8 cellular contexts compared by ENCODE assay signal in the genomic region with DNA sequence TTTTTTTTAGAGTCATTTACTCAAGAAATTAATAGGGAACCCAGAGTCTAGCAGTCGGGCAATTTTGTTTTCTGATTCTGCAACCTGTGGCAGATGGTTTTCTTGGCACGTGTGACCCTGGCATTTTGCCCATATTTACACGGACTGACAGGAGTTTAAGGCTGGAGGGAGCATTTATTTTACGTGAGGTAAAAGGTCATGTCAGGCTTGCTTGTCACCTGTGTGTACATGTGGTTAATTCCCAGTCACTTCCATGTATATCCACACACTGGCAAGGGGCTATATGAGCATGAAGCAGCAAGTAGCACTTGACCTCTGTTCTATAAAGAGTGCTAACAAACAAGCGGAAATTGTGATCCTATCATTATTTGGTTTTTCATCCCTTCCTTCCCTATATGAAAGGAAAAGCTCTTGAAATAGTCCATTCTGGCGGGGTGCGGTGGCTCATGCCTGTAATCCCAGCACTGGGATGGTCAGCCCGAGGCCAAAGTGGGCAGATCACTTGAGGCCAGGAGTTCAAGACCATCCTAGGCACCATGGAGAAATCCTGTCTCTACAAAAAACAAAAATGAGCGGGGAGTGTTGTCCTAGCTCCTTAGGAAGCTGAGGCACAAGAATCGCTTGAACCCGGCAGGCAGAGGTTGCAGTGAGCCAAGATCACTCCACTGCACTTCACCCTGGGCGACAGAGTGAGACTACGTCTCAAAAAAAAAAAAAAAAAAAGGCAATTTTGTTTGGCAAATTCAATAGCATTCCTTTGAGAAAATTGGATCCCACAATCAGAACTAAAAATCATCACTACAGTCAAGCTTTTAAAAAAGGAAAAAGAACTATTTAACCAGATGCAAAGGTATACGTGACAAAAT. TPM values are rescaled to one million over a fixed set of nuclear protein-coding genes. Genes with fewer than 3 reads are reported as not detected.
DNase-seq lines count a peak whose midpoint lies in the region; ATAC-seq and TF ChIP-seq lines count a peak whose summit lies in the region.

No MANE protein-coding gene starts in this region.

- peak overlapping the region; percentile 95 for H3K4me3 Mint-ChIP-seq in activated T-cell treated with anti-CD3 and anti-CD28 coated beads, Interleukin-2, amount 50 U/mL, for 4 hours
- peak overlapping the region; percentile 98 for H3K4me3 Mint-ChIP-seq in nephron progenitor cell

- H3K27ac Mint-ChIP-seq in nephron progenitor cell, result no peak overlapping the region

- TF ChIP-seq CTCF in nephron progenitor cell (IDR thresholded peaks at IDR 0.05) (no peak), GM20000 (IDR thresholded peaks at IDR 0.05; ENCODE audit: extremely low read depth, missing control alignments) (no peak)

- H3K9me3 Mint-ChIP-seq in activated T-cell treated with anti-CD3 and anti-CD28 coated beads, Interleukin-2, amount 50 U/mL, for 4 hours, result no peaks in the 10 kb centered on the region
- H3K9me3 Mint-ChIP-seq in nephron progenitor cell, result no peaks in the 10 kb centered on the region

- peaks cover 64% of the 10 kb centered on the region for H3K4me1 Mint-ChIP-seq in activated T-cell treated with anti-CD3 and anti-CD28 coated beads, Interleukin-2, amount 50 U/mL, for 4 hours (ENCODE audit: low read depth)
- H3K4me1 Mint-ChIP-seq in nephron progenitor cell, result peaks cover 46% of the 10 kb centered on the region

- H3K36me3 Mint-ChIP-seq in activated T-cell treated with anti-CD3 and anti-CD28 coated beads, Interleukin-2, amount 50 U/mL, for 4 hours (ENCODE audit: insufficient read depth), result no peaks in the 10 kb centered on the region
- no peaks in the 10 kb centered on the region for H3K36me3 Mint-ChIP-seq in nephron progenitor cell (ENCODE audit: low read depth)

- ATAC-seq in activated T-cell treated with anti-CD3 and anti-CD28 coated beads, Interleukin-2, amount 50 U/mL, for 4 hours, result no peak

- H3K27me3 Mint-ChIP-seq in activated T-cell treated with anti-CD3 and anti-CD28 coated beads, Interleukin-2, amount 50 U/mL, for 4 hours (ENCODE audit: low read depth), result no peaks in the 10 kb centered on the region
- peaks cover 4% of the 10 kb centered on the region for H3K27me3 Mint-ChIP-seq in nephron progenitor cell (ENCODE audit: low read depth, poor library complexity)

- no peak for DNase-seq in activated T-cell treated with anti-CD3 and anti-CD28 coated beads, Interleukin-2, amount 50 U/mL, for 4 hours
- DNase-seq in activated T-cell treated with anti-CD3 and anti-CD28 coated beads, Interleukin-2, amount 50 U/mL, for 48 hours, result no peak
- DNase-seq in NCI-H510A treated with DMSO at 0.1 percent for 48 hours (lab: John Stamatoyannopoulos, UW) (peak; percentile 94), dermis blood vessel endothelial cell (peak; percentile 65), nephron progenitor cell (no peak), GM20000 (ENCODE audit: low spot score) (no peak), Kasumi-1 (lab: John Stamatoyannopoulos, UW) (no peak), germinal center (ENCODE audit: low spot score) (no peak)

RNA-seq across cellular contexts. Expression of a gene that starts 2.1 kb away (rescaled TPM):
- 10 to 100 TPM; 37.2 to 45.6 (median 37.4) TPM for total RNA-seq in activated T-cell treated with anti-CD3 and anti-CD28 coated beads, Interleukin-2, amount 50 U/mL, for 4 hours
- 121 and 122 TPM in 2 replicates for total RNA-seq in dermis blood vessel endothelial cell

RNA-seq across cellular contexts. Expression of a gene that starts 34.8 kb away (rescaled TPM):
- total RNA-seq in activated T-cell treated with anti-CD3 and anti-CD28 coated beads, Interleukin-2, amount 50 U/mL, for 4 hours, result 100 to 1,000 TPM; 495 to 588 (median 548) TPM
- total RNA-seq in dermis blood vessel endothelial cell, result 100 and 135 TPM in 2 replicates

RNA-seq across cellular contexts. Expression of a gene that starts 47.6 kb away (rescaled TPM):
- total RNA-seq in activated T-cell treated with anti-CD3 and anti-CD28 coated beads, Interleukin-2, amount 50 U/mL, for 4 hours, result 100 to 1,000 TPM; 847 to 931 (median 896) TPM
- total RNA-seq in dermis blood vessel endothelial cell, result 537 and 883 TPM in 2 replicates

Comparison
In these comparisons a context has a peak if more than half of its experiments do, and no peak if none do; other contexts are left out.
1. DNase-seq: peak in NCI-H510A treated with DMSO at 0.1 percent for 48 hours (single experiment) and dermis blood vessel endothelial cell (single experiment); none in activated T-cell treated with anti-CD3 and anti-CD28 coated beads, Interleukin-2, amount 50 U/mL, for 4 hours (single experiment), activated T-cell treated with anti-CD3 and anti-CD28 coated beads, Interleukin-2, amount 50 U/mL, for 48 hours (0 of 2), nephron progenitor cell (single experiment), GM20000 (single experiment), Kasumi-1 (0 of 2) and germinal center (single experiment).